In the genomic region with DNA sequence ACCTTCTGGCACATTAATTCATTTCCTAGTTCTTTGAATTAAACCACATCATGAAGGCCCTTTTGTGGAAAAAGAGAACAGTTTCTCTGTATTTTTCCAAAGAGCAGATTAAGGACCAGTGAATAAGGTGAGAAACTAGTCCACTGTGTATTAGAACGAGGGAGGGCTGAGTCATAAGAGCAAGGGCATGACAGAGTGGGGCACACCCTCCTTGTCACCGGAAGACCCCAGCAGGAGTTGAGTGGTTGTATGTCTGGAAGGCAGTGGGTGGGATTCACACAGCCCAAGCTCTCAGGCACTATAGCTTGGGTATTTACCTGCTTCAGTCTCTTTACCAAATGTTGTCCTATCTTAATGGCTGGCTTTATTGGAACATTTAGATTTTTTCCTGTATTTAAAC, we compare ENCODE assay signal across 22 cellular contexts.
DNase-seq lines count a peak whose midpoint lies in the region; ATAC-seq and TF ChIP-seq lines count a peak whose summit lies in the region.
"Had no signal": no experiment of that assay in that cellular context is flagged by ENCODE, and none has a peak within 500 bp of the region (broad histone marks: within the 10 kb centered on the region; RNA-seq: fewer than 3 reads in every experiment).

No MANE protein-coding gene starts in this region.

- no peak for TF ChIP-seq POLR2A in HCT116 (IDR thresholded peaks at IDR 0.05; ENCODE audit: borderline replicate concordance, extremely low read depth, insufficient read depth, insufficient read length)

- H3K4me3 Mint-ChIP-seq in CD8-positive, alpha-beta T cell = no peak overlapping the region

- DNase-seq in CD8-positive, alpha-beta T cell = no peak
- no peak for DNase-seq in HCT116 (ENCODE audit: low read depth, low spot score)
- DNase-seq in brain microvascular endothelial cell = peak; percentile 29
- peak; percentile 9 for DNase-seq in kidney tubule cell (ENCODE audit: low spot score)
- DNase-seq in activated CD8-positive, alpha-beta memory T cell treated with anti-CD3 and anti-CD28 coated beads, Interleukin-2, amount 50 U/mL, for 4 hours = no peak
- DNase-seq: activated CD4-positive, alpha-beta T cell treated with anti-CD3 and anti-CD28 coated beads for 4 hours; DMS153; GF-D8; lower lobe of right lung; NCI-H1105 treated with DMSO at 0.1 percent for 48 hours; NCI-H2029; right lobe of liver; stimulated activated CD4-positive, alpha-beta T cell treated with anti-CD3 and anti-CD28 coated beads, Interleukin-4, amount 100 ng/mL, for 4 hours; stimulated activated naive CD8-positive, alpha-beta T cell treated with anti-CD3 and anti-CD28 coated beads, Interleukin-15, Interleukin-2, amounts not matched to agents 100 U/mL and 50 U/mL, for 24 hours; T-helper 1 cell; thyroid gland had no signal

- CTCF ChIA-PET in CD8-positive, alpha-beta T cell (lab: Charles Lee) = no interaction called here
- CTCF ChIA-PET in HCT116 (lab: Charles Lee) = no interaction called here

- H3K36me3 ChIP-seq in CD8-positive, alpha-beta T cell (ENCODE audit: insufficient read depth, low read length) = peaks cover 74% of the 10 kb centered on the region
- H3K36me3 ChIP-seq in HCT116 (ENCODE audit: control insufficient read depth in 1 of 2, insufficient read depth in 2 of 2, low read length in 2 of 2) (no peaks in the 10 kb centered on the region; a peak in 1 of 4 replicates), brain microvascular endothelial cell (replicated peaks) (no peaks in the 10 kb centered on the region)

- H3K4me3 ChIP-seq in CD8-positive, alpha-beta T cell (ENCODE audit: low read depth, low read length) = no peak overlapping the region
- no peak overlapping the region for H3K4me3 ChIP-seq in HCT116 (replicated peaks in 1 of 2; ENCODE audit: low read depth in 1 of 2, low read length in 2 of 2)
- H3K4me3 ChIP-seq in brain microvascular endothelial cell (ENCODE audit: low read depth, low read length) = no peak overlapping the region
- H3K4me3 ChIP-seq: esophagus muscularis mucosa, gastroesophageal sphincter, lower lobe of right lung, right lobe of liver, thyroid gland had no signal

- RAD21 ChIA-PET in HCT116 (lab: Charles Lee; ENCODE audit: low non-redundant PET in 1 of 2, low total read pairs in 2 of 2, uncharacterized antibody in 2 of 2, unreplicated experiment in 2 of 2) = no interaction called here

- H4K20me1 ChIP-seq in HCT116 (ENCODE audit: insufficient read depth) = no peaks in the 10 kb centered on the region

- H3K4me1 ChIP-seq in CD8-positive, alpha-beta T cell (ENCODE audit: insufficient read depth, low read length) = no peaks in the 10 kb centered on the region
- H3K4me1 ChIP-seq in HCT116 (ENCODE audit: control insufficient read depth in 1 of 2, insufficient read depth in 2 of 2, low read length in 2 of 2) = peaks cover 0 to 12% of the 10 kb centered on the region in 2 experiments; a peak in 1 of 4 replicates
- H3K4me1 ChIP-seq: esophagus muscularis mucosa, gastroesophageal sphincter, lower lobe of right lung, right lobe of liver had no signal

- ATAC-seq in CD8-positive, alpha-beta T cell = no peak
- ATAC-seq in HCT116 = no peak
- ATAC-seq in esophagus mucosa = no peak
- no peak for ATAC-seq in HG03521 (IDR thresholded peaks at IDR 0.05; ENCODE audit: unreplicated experiment)
- ATAC-seq: activated naive CD4-positive, alpha-beta T cell treated with anti-CD3 and anti-CD28 coated beads, Interleukin-2, amount 50 U/mL, for 72 hours; gastroesophageal sphincter; lower lobe of right lung; right lobe of liver; stimulated activated naive CD8-positive, alpha-beta T cell treated with anti-CD3 and anti-CD28 coated beads, Interleukin-15, Interleukin-2, amounts not matched to agents 100 U/mL and 50 U/mL, for 24 hours had no signal

- H3K27me3 Mint-ChIP-seq in CD8-positive, alpha-beta T cell (ENCODE audit: low read depth) = no peaks in the 10 kb centered on the region

- POLR2A ChIA-PET in CD8-positive, alpha-beta T cell (lab: Charles Lee) = no interaction called here
- POLR2A ChIA-PET in HCT116 (lab: Charles Lee) = no interaction called here

- no peak for TF ChIP-seq RAD21 in HCT116 (IDR thresholded peaks at IDR 0.05; ENCODE audit: low read depth)

- H3K9me2 ChIP-seq in HCT116 (ENCODE audit: insufficient read depth) = no peaks in the 10 kb centered on the region

- H3K9me3 Mint-ChIP-seq in CD8-positive, alpha-beta T cell = no peaks in the 10 kb centered on the region
- H3K9me3 Mint-ChIP-seq: activated naive CD4-positive, alpha-beta T cell treated with anti-CD3 and anti-CD28 coated beads, Interleukin-2, amount 50 U/mL, for 72 hours; activated T-helper 2 cell treated with anti-CD3 and anti-CD28 coated beads, Interferon-gamma antibody, Interleukin-2, Interleukin-4, amounts not matched to agents 10 μg/mL and 5 μg/mL and 100 μg/mL, durations not matched to agents 14 hours and 24 hours and 36 hours had no signal

- H3K27ac ChIP-seq in CD8-positive, alpha-beta T cell (ENCODE audit: low read depth, low read length) = no peak overlapping the region
- no peak overlapping the region for H3K27ac ChIP-seq in HCT116 (ENCODE audit: low read depth, low read length)
- no peak overlapping the region for H3K27ac ChIP-seq in brain microvascular endothelial cell
- H3K27ac ChIP-seq: esophagus muscularis mucosa, gastroesophageal sphincter, lower lobe of right lung, right lobe of liver, thyroid gland had no signal

- H2AFZ ChIP-seq in HCT116 (ENCODE audit: low read depth, low read length, poor library complexity, severe bottlenecking) = no peak overlapping the region

- in situ Hi-C loops in brain microvascular endothelial cell (cut with HindIII; ENCODE audit: low pct_ligation_motif_present, low sequenced_read_pairs) = no loop called here

- H3K27me3 ChIP-seq in CD8-positive, alpha-beta T cell (ENCODE audit: insufficient read depth, low read length) = no peaks in the 10 kb centered on the region
- H3K27me3 ChIP-seq in HCT116 (ENCODE audit: insufficient read depth, low read length) (no peaks in the 10 kb centered on the region), brain microvascular endothelial cell (replicated peaks) (no peaks in the 10 kb centered on the region)
- H3K27me3 ChIP-seq: esophagus muscularis mucosa, gastroesophageal sphincter, right lobe of liver, thyroid gland had no signal

- peak overlapping the region; percentile 45 for H3K27ac Mint-ChIP-seq in CD8-positive, alpha-beta T cell
- H3K27ac Mint-ChIP-seq: activated T-helper 2 cell treated with anti-CD3 and anti-CD28 coated beads, Interferon-gamma antibody, Interleukin-2, Interleukin-4, amounts not matched to agents 10 μg/mL and 5 μg/mL and 100 μg/mL, durations not matched to agents 14 hours and 24 hours and 36 hours had no signal

- H3K4me2 ChIP-seq in HCT116 (ENCODE audit: low read length) = peak overlapping the region; percentile 33

- no peaks in the 10 kb centered on the region for H3K9me3 ChIP-seq in CD8-positive, alpha-beta T cell (ENCODE audit: low read length)
- no peaks in the 10 kb centered on the region for H3K9me3 ChIP-seq in HCT116 (ENCODE audit: control insufficient read depth in 1 of 2, insufficient read depth in 1 of 2, low read depth in 1 of 2, low read length in 2 of 2)
- H3K9me3 ChIP-seq: esophagus muscularis mucosa, gastroesophageal sphincter, lower lobe of right lung, right lobe of liver, thyroid gland had no signal

- intact Hi-C loops in CD8-positive, alpha-beta T cell (cut with DNase I, micrococcal nuclease) = no loop called here
- intact Hi-C loops in HCT116 (cut with micrococcal nuclease) = no loop called here

- no peaks in the 10 kb centered on the region for H3K79me2 ChIP-seq in HCT116 (ENCODE audit: insufficient read depth, low read length)

- H3K4me1 Mint-ChIP-seq in CD8-positive, alpha-beta T cell (ENCODE audit: low read depth) = no peaks in the 10 kb centered on the region

- H3K9ac ChIP-seq in HCT116 (ENCODE audit: low read length) = no peak overlapping the region

- BruUV-seq in HCT116 (replicated peaks; lab: Mats Ljungman, UMichigan) = no TSS peak

- TF ChIP-seq CTCF in CD8-positive, alpha-beta T cell (IDR thresholded peaks at IDR 0.05) = no peak
- TF ChIP-seq CTCF in HCT116 (IDR thresholded peaks at IDR 0.05 in 2 of 3, conservative IDR thresholded peaks at IDR 0.05 in 1 of 3; ENCODE audit: borderline replicate concordance in 1 of 3, insufficient read depth in 1 of 3, low read depth in 2 of 3, low read length in 2 of 3) = no peak
- no peak for TF ChIP-seq CTCF in brain microvascular endothelial cell (IDR thresholded peaks at IDR 0.05; ENCODE audit: low read depth, low read length, missing control alignments)

- H3K36me3 Mint-ChIP-seq in CD8-positive, alpha-beta T cell = peaks cover 89% of the 10 kb centered on the region
- H3K36me3 Mint-ChIP-seq: activated naive CD4-positive, alpha-beta T cell treated with anti-CD3 and anti-CD28 coated beads, Interleukin-2, amount 50 U/mL, for 72 hours had no signal

TF ChIP-seq in HCT116, 20 proteins besides CTCF, POLR2A, EP300 and RAD21 (continues in another document):
- TF ChIP-seq FOSL1 (IDR thresholded peaks at IDR 0.05; ENCODE audit: low read depth) = no peak; the same call in 1 of the 2 replicates
- no peak for TF ChIP-seq SP1 (IDR thresholded peaks at IDR 0.05; ENCODE audit: low read depth)
- TF ChIP-seq POLR2AphosphoS5 (IDR thresholded peaks at IDR 0.05; ENCODE audit: low read depth, low read length) = no peak
- no peak for TF ChIP-seq EGR1 (IDR thresholded peaks at IDR 0.05; ENCODE audit: low read depth)
- TF ChIP-seq ELF1 (IDR thresholded peaks at IDR 0.05; ENCODE audit: borderline replicate concordance, low read depth) = no peak
- TF ChIP-seq EZH2phosphoT487 (IDR thresholded peaks at IDR 0.05; ENCODE audit: borderline replicate concordance) = no peak
- no peak for TF ChIP-seq ZNF274 (IDR thresholded peaks at IDR 0.05; ENCODE audit: low read depth, low read length)
- TF ChIP-seq TCF7L2 (IDR thresholded peaks at IDR 0.05; ENCODE audit: borderline replicate concordance, extremely low read depth, insufficient read depth, insufficient read length) = no peak
- TF ChIP-seq, protein P1, sequence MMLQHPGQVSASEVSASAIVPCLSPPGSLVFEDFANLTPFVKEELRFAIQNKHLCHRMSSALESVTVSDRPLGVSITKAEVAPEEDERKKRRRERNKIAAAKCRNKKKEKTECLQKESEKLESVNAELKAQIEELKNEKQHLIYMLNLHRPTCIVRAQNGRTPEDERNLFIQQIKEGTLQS (IDR thresholded peaks at IDR 0.05) = no peak
- no peak for TF ChIP-seq CEBPB (IDR thresholded peaks at IDR 0.05; ENCODE audit: low read depth)
- TF ChIP-seq CBX3 (IDR thresholded peaks at IDR 0.05; ENCODE audit: low read depth) = no peak
- no peak for TF ChIP-seq ZFX (IDR thresholded peaks at IDR 0.05)
- TF ChIP-seq SRF (IDR thresholded peaks at IDR 0.05; ENCODE audit: low read depth) = no peak
- no peak for TF ChIP-seq SIN3A (IDR thresholded peaks at IDR 0.05; ENCODE audit: low read depth)

Comparison
In these comparisons a context has a peak if more than half of its experiments do, and no peak if none do; other contexts are left out.
1. DNase-seq: peak in brain microvascular endothelial cell (single experiment) and kidney tubule cell (single experiment); none in CD8-positive, alpha-beta T cell (0 of 7), HCT116 (single experiment) and activated CD8-positive, alpha-beta memory T cell treated with anti-CD3 and anti-CD28 coated beads, Interleukin-2, amount 50 U/mL, for 4 hours (single experiment).